Comparison of ENCODE assay signal across 18 cellular contexts in genomic region chr22:48299801-48300200, GRCh38.
"Had no signal": no experiment of that assay in that cellular context is flagged by ENCODE, and none has a peak within 500 bp of the region (broad histone marks: within the 10 kb centered on the region; RNA-seq: fewer than 3 reads in every experiment).

No MANE protein-coding gene starts in this region.

- ATAC-seq: left ventricle myocardium superior; naive thymus-derived CD8-positive, alpha-beta T cell; stimulated activated memory B cell treated with anti-CD40 and anti-IgM and Interleukin-4, amounts not matched to agents 10 μg/mL and 1 μg/mL and 100 μg/mL, for 72 hours had no signal

- H3K4me1 ChIP-seq: esophagus squamous epithelium, right lobe of liver, stomach, tibial artery had no signal

- H3K4me3 ChIP-seq: esophagus squamous epithelium, right lobe of liver, stomach, tibial artery had no signal

- DNase-seq: activated CD4-positive, alpha-beta memory T cell treated with anti-CD3 and anti-CD28 coated beads for 36 hours; activated CD4-positive, alpha-beta T cell treated with anti-CD3 and anti-CD28 coated beads for 4 hours; activated CD8-positive, alpha-beta memory T cell treated with anti-CD3 and anti-CD28 coated beads, Interleukin-2, amount 50 U/mL, for 4 hours; activated gamma-delta T cell; activated naive CD4-positive, alpha-beta T cell treated with anti-CD3 and anti-CD28 coated beads, Interleukin-2, amount 10 ng/mL, durations not matched to agents 7 days and 5 days; activated T-cell treated with anti-CD3 and anti-CD28 coated beads, Interleukin-2, amount 50 U/mL, for 1 hour; amniotic stem cell; brain microvascular endothelial cell; esophagus squamous epithelium; foreskin melanocyte; left ventricle myocardium superior; naive thymus-derived CD8-positive, alpha-beta T cell; right lobe of liver; stimulated activated CD4-positive, alpha-beta T cell treated with anti-CD3 and anti-CD28 coated beads, Interleukin-4, amount 100 ng/mL, for 1 hour; stomach; tibial artery had no signal

- H3K27me3 ChIP-seq: brain microvascular endothelial cell, right lobe of liver had no signal

- H3K9me3 ChIP-seq: esophagus squamous epithelium, right lobe of liver, stomach, tibial artery had no signal

- H3K36me3 ChIP-seq: brain microvascular endothelial cell, esophagus squamous epithelium, right lobe of liver, stomach, tibial artery had no signal

- H3K27ac ChIP-seq: brain microvascular endothelial cell, esophagus squamous epithelium, right lobe of liver, stomach, tibial artery, VCaP had no signal
